ENCODE assay signal across 10 cellular contexts in genomic region chr7:116357776-116358670, GRCh38.
A peak's percentile ranks its signal among the peaks of the same experiment; 100 is the strongest.
DNase-seq lines count a peak whose midpoint lies in the region; TF ChIP-seq lines count a peak whose summit lies in the region.
"Had no signal": no experiment of that assay in that cellular context is flagged by ENCODE, and none has a peak within 500 bp of the region (broad histone marks: within the 10 kb centered on the region; RNA-seq: fewer than 3 reads in every experiment).

No MANE protein-coding gene starts in this region.

- H3K27ac ChIP-seq in mammary epithelial cell (ENCODE audit: insufficient read depth, low read depth, low read length): peak overlapping the region; percentile 100
- H3K27ac ChIP-seq in transverse colon: peak overlapping the region; percentile 35 to 88 (median 82)

- TF ChIP-seq EP300 in transverse colon (IDR thresholded peaks at IDR 0.05; ENCODE audit: low read depth): no peak

- no peak overlapping the region for H3K9ac ChIP-seq in mammary epithelial cell (ENCODE audit: insufficient read depth, low read length)

- peak overlapping the region; percentile 45 for H2AFZ ChIP-seq in mammary epithelial cell (ENCODE audit: low read depth, low read length)

- H3K9me3 ChIP-seq in mammary epithelial cell (replicated peaks; ENCODE audit: insufficient read depth, low read length): peaks cover 3% of the 10 kb centered on the region
- H3K9me3 ChIP-seq in transverse colon: no peaks in the 10 kb centered on the region

- H3K4me1 ChIP-seq in mammary epithelial cell (ENCODE audit: insufficient read depth, low read length) (peaks cover 52% of the 10 kb centered on the region), transverse colon (peaks cover 0 to 37% (median 8%) of the 10 kb centered on the region in 4 donors)

- no peaks in the 10 kb centered on the region for H3K36me3 ChIP-seq in mammary epithelial cell (ENCODE audit: insufficient read depth, low read length)
- no peaks in the 10 kb centered on the region for H3K36me3 ChIP-seq in transverse colon

- TF ChIP-seq CTCF in mammary epithelial cell (conservative IDR thresholded peaks at IDR 0.05 in 1 of 2, IDR thresholded peaks at IDR 0.05 in 1 of 2; ENCODE audit: extremely low read depth in 1 of 2, insufficient read depth in 1 of 2, low read depth in 1 of 2, low read length in 2 of 2): no peak
- no peak for TF ChIP-seq CTCF in transverse colon (IDR thresholded peaks at IDR 0.05)

- H3K4me2 ChIP-seq in mammary epithelial cell (ENCODE audit: insufficient read depth, low read depth, low read length): peak overlapping the region; percentile 14

- no TSS peak for BruUV-seq in mammary epithelial cell (replicated peaks; lab: Mats Ljungman, UMichigan)

- H3K27me3 ChIP-seq in mammary epithelial cell (ENCODE audit: insufficient read depth, low read length) (no peaks in the 10 kb centered on the region), transverse colon (no peaks in the 10 kb centered on the region)

- no peaks in the 10 kb centered on the region for H3K79me2 ChIP-seq in mammary epithelial cell (ENCODE audit: insufficient read depth, low read length)

- dilution Hi-C loops in mammary epithelial cell (cut with HindIII; ENCODE audit: low sequenced_read_pairs): no loop called here

- no peak for TF ChIP-seq POLR2A in transverse colon (IDR thresholded peaks at IDR 0.05)

- 69% methylated on average over 5 of the region's 5 CpGs for WGBS in mammary epithelial cell (ENCODE audit: low coverage, missing lambda C conversion rate)
- WGBS in transverse colon (ENCODE audit: low coverage in 1 of 2), 2 donors: 68 to 84% methylated on average over 5 of the region's 5 CpGs

- intact Hi-C loops in mammary epithelial cell (cut with micrococcal nuclease): no loop called here
- intact Hi-C loops in transverse colon (cut with DNase I; ENCODE audit: low total_unique reads): loop anchor here (1.0 to 10.0 kb wide), 2 partner anchors 88 to 167 kb away; partner anchors contain the start of gene CAV1

- in situ Hi-C loops in mammary epithelial cell (cut with MboI; ENCODE audit: low sequenced_read_pairs in 2 of 2): loop anchor here in 1 of 2 donors (10.0 kb wide), 1 partner anchor 137 kb away; the partner anchor contains the start of gene CAV2
- in situ Hi-C loops in transverse colon (cut with MboI; ENCODE audit: low pct_ligation_motif_present in 1 of 4, low pct_unique_long_range_greater_than_20kb in 1 of 4, low sequenced_read_pairs in 3 of 4): no loop called here

- H4K20me1 ChIP-seq in mammary epithelial cell (ENCODE audit: insufficient read depth, low read length): no peaks in the 10 kb centered on the region

- H3K4me3 ChIP-seq in mammary epithelial cell (replicated peaks in 1 of 3; ENCODE audit: insufficient read depth in 1 of 3, low read depth in 2 of 3, low read length in 3 of 3) (no peak overlapping the region), transverse colon (no peak overlapping the region)

- CTCF ChIA-PET in mammary epithelial cell (lab: Charles Lee; ENCODE audit: low non-redundant PET): no interaction called here

- DNase-seq in LHCN-M2 (ENCODE audit: low read depth) (peak; percentile 83), mammary epithelial cell (peak; percentile 55), left kidney (ENCODE audit: low read depth, low spot score) (peak; percentile 75), transverse colon (no peak), NCI-H510A (lab: John Stamatoyannopoulos, UW) (no peak), DMS114 treated with DMSO at 0.1 percent for 48 hours (lab: John Stamatoyannopoulos, UW; ENCODE audit: unreplicated experiment) (no peak), NCI-H510A treated with DMSO at 0.1 percent for 48 hours (lab: John Stamatoyannopoulos, UW) (no peak)
- DNase-seq: MV-4-11; NCI-H82; stimulated activated CD4-positive, alpha-beta T cell treated with anti-CD3 and anti-CD28 coated beads, Interleukin-4, amount 100 ng/mL, for 4 hours had no signal

Comparison
In these comparisons a context has a peak if more than half of its experiments do, and no peak if none do; other contexts are left out.
1. DNase-seq: peak in LHCN-M2 (single experiment), mammary epithelial cell (single experiment) and left kidney (single experiment); none in transverse colon (single experiment), NCI-H510A (single experiment), DMS114 treated with DMSO at 0.1 percent for 48 hours (single experiment) and NCI-H510A treated with DMSO at 0.1 percent for 48 hours (single experiment).